Comparison of ENCODE assay signal across 13 cellular contexts in the genomic region with DNA sequence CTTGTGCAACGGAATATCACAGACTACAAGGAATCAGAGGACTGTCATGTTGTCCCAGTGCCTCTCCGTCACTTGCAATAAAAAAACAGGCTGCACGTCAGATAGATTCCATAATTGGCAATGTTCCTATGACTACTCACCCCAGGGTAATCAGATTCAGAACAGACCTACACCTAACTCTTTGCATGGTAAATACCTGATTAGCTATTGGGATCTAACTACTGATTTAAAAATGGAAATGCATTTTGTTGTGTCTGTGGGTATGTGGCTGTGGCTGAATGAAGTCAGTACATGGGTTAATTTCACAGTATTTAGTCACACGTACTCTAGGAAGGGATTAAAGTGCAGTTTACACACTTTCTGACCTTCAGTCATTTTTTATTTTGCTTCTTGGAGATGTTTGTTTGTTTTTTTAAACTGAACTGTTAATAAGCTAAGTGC.
DNase-seq lines count a peak whose midpoint lies in the region; ATAC-seq and TF ChIP-seq lines count a peak whose summit lies in the region.
"Had no signal": no experiment of that assay in that cellular context is flagged by ENCODE, and none has a peak within 500 bp of the region (broad histone marks: within the 10 kb centered on the region; RNA-seq: fewer than 3 reads in every experiment).

No MANE protein-coding gene starts in this region.

- H3K9ac ChIP-seq in SK-N-SH (no peak overlapping the region), liver (ENCODE audit: low read depth in 1 of 2, low read length in 2 of 2) (no peak overlapping the region)

- no peak overlapping the region for H2AFZ ChIP-seq in SK-N-SH (ENCODE audit: low read depth)

- H3K9me3 ChIP-seq in SK-N-SH (no peaks in the 10 kb centered on the region), liver (ENCODE audit: control insufficient read depth in 4 of 4, low read length in 3 of 4) (no peaks in the 10 kb centered on the region)
- no peaks in the 10 kb centered on the region for H3K9me3 ChIP-seq in naive thymus-derived CD4-positive, alpha-beta T cell (ENCODE audit: control insufficient read depth in 2 of 3, low read length in 3 of 3)

- DNase-seq in SK-N-SH = peak; percentile 23
- peak; percentile 6 for DNase-seq in astrocyte of the hippocampus (ENCODE audit: low read depth, low spot score)
- DNase-seq in NOMO-1 treated with dmso at 0.1 percent for 144 hours (lab: John Stamatoyannopoulos, UW; ENCODE audit: unreplicated experiment) = no peak
- no peak for DNase-seq in naive thymus-derived CD4-positive, alpha-beta T cell
- DNase-seq in DMS114 treated with DMSO at 0.1 percent for 48 hours (lab: John Stamatoyannopoulos, UW; ENCODE audit: unreplicated experiment) = no peak
- DNase-seq: ACHN; C1 segment of cervical spinal cord; CD4-positive, alpha-beta T cell; DMS53; IMR-90 had no signal

- H3K27me3 ChIP-seq in SK-N-SH (ENCODE audit: insufficient read depth) = no peaks in the 10 kb centered on the region
- H3K27me3 ChIP-seq in liver (ENCODE audit: control insufficient read depth in 4 of 4, insufficient read depth in 4 of 4, low read length in 3 of 4) = no peaks in the 10 kb centered on the region
- H3K27me3 ChIP-seq in naive thymus-derived CD4-positive, alpha-beta T cell (ENCODE audit: control insufficient read depth in 2 of 2, insufficient read depth in 2 of 2, low read length in 2 of 2) = no peaks in the 10 kb centered on the region

- H3K27ac ChIP-seq in SK-N-SH (ENCODE audit: low read depth in 2 of 2, low read length in 1 of 2) (peak overlapping the region in 1 of 2 experiments; percentile 94; a peak in 2 of 4 replicates), liver (ENCODE audit: low read depth in 1 of 2, low read length in 2 of 2) (peak overlapping the region in 1 of 2 donors; percentile 1)
- H3K27ac ChIP-seq in naive thymus-derived CD4-positive, alpha-beta T cell (ENCODE audit: low read depth, low read length) = no peak overlapping the region

- no peaks in the 10 kb centered on the region for H3K36me3 Mint-ChIP-seq in naive thymus-derived CD4-positive, alpha-beta T cell

- TF ChIP-seq RAD21 in SK-N-SH (IDR thresholded peaks at IDR 0.05; ENCODE audit: low read length) = no peak
- no peak for TF ChIP-seq RAD21 in liver (IDR thresholded peaks at IDR 0.05)

- no peak overlapping the region for H3K27ac Mint-ChIP-seq in naive thymus-derived CD4-positive, alpha-beta T cell
- H3K27ac Mint-ChIP-seq: CD4-positive, alpha-beta T cell had no signal

- peak in 1 of 2 experiments; percentile 60; a peak in 2 of 4 replicates for TF ChIP-seq EP300 in SK-N-SH (IDR thresholded peaks at IDR 0.05; ENCODE audit: borderline replicate concordance in 1 of 2, low read depth in 1 of 2, low read length in 1 of 2)

- H3K27me3 Mint-ChIP-seq in naive thymus-derived CD4-positive, alpha-beta T cell = no peaks in the 10 kb centered on the region
- H3K27me3 Mint-ChIP-seq: CD4-positive, alpha-beta T cell had no signal

- CTCF ChIA-PET in SK-N-SH (lab: Yijun Ruan, JAX) = interaction anchor here (0.9 to 1.9 kb wide), 3 partner anchors 43 to 95 kb away, joined by 3 to 12 read pairs (median 3); partner anchors contain the start of gene SCN3A
- CTCF ChIA-PET in naive thymus-derived CD4-positive, alpha-beta T cell (lab: Charles Lee) = no interaction called here

- POLR2A ChIA-PET in SK-N-SH (lab: Yijun Ruan, JAX) = no interaction called here
- POLR2A ChIA-PET in naive thymus-derived CD4-positive, alpha-beta T cell (lab: Charles Lee) = no interaction called here

- no peaks in the 10 kb centered on the region for H3K4me1 Mint-ChIP-seq in naive thymus-derived CD4-positive, alpha-beta T cell

- TF ChIP-seq CTCF in SK-N-SH (IDR thresholded peaks at IDR 0.05) (no peak), liver (IDR thresholded peaks at IDR 0.05; ENCODE audit: low read depth, low read length, missing input control) (no peak)

- no peaks in the 10 kb centered on the region for H3K36me3 ChIP-seq in SK-N-SH (replicated peaks in 1 of 2; ENCODE audit: control insufficient read depth in 1 of 2, insufficient read depth in 2 of 2, low read length in 1 of 2)
- no peaks in the 10 kb centered on the region for H3K36me3 ChIP-seq in liver (ENCODE audit: control insufficient read depth in 4 of 4, insufficient read depth in 3 of 4, low read depth in 1 of 4, low read length in 3 of 4)
- H3K36me3 ChIP-seq in naive thymus-derived CD4-positive, alpha-beta T cell (ENCODE audit: control insufficient read depth in 2 of 3, insufficient read depth in 3 of 3, low read length in 3 of 3) = no peaks in the 10 kb centered on the region

- no peak overlapping the region for H3K4me2 ChIP-seq in SK-N-SH

- no peaks in the 10 kb centered on the region for H3K9me2 ChIP-seq in SK-N-SH

- H3K4me3 ChIP-seq in SK-N-SH (ENCODE audit: low read depth in 2 of 2, low read length in 1 of 2) = no peak overlapping the region
- H3K4me3 ChIP-seq in liver (ENCODE audit: low read depth in 1 of 3, low read length in 3 of 3) = peak overlapping the region in 1 of 3 donors; percentile 28
- H3K4me3 ChIP-seq in naive thymus-derived CD4-positive, alpha-beta T cell (ENCODE audit: low read length) = no peak overlapping the region

- H3F3A ChIP-seq in SK-N-SH (replicated peaks; ENCODE audit: insufficient read depth) = peaks cover 19% of the 10 kb centered on the region

- H4K20me1 ChIP-seq in SK-N-SH (ENCODE audit: insufficient read depth) = no peaks in the 10 kb centered on the region

- ATAC-seq in SK-N-SH treated with all-trans-retinoic acid at 6 μM for 48 hours = no peak
- no peak for ATAC-seq in naive thymus-derived CD4-positive, alpha-beta T cell
- ATAC-seq: HCT116 had no signal

- peaks cover 0 to 2% (median 0%) of the 10 kb centered on the region in 11 donors for H3K9me3 Mint-ChIP-seq in naive thymus-derived CD4-positive, alpha-beta T cell
- H3K9me3 Mint-ChIP-seq: CD4-positive, alpha-beta T cell had no signal

- no peaks in the 10 kb centered on the region for H3K79me2 ChIP-seq in SK-N-SH (ENCODE audit: insufficient read depth)

- no peak overlapping the region for H3K4me3 Mint-ChIP-seq in naive thymus-derived CD4-positive, alpha-beta T cell
- H3K4me3 Mint-ChIP-seq: CD4-positive, alpha-beta T cell had no signal

- WGBS in SK-N-SH (ENCODE audit: low lambda C conversion rate) = 62% methylated on average over 3 of the region's 4 CpGs
- WGBS in liver = 21% methylated on average over 4 of the region's 4 CpGs

- intact Hi-C loops in naive thymus-derived CD4-positive, alpha-beta T cell (cut with micrococcal nuclease) = no loop called here

- H3K4me1 ChIP-seq in SK-N-SH (ENCODE audit: control insufficient read depth in 1 of 2, insufficient read depth in 2 of 2, low read depth in 1 of 2, low read length in 1 of 2) (peaks cover 10 to 29% of the 10 kb centered on the region in 2 experiments), liver (ENCODE audit: control insufficient read depth in 4 of 4, insufficient read depth in 4 of 4, low read length in 3 of 4) (peaks cover 2 to 12% (median 7%) of the 10 kb centered on the region in 4 donors)
- no peaks in the 10 kb centered on the region for H3K4me1 ChIP-seq in naive thymus-derived CD4-positive, alpha-beta T cell (ENCODE audit: control insufficient read depth in 2 of 2, insufficient read depth in 2 of 2, low read length in 2 of 2)

TF ChIP-seq in SK-N-SH, 30 proteins besides CTCF, POLR2A, EP300 and RAD21 (continues in another document):
- TF ChIP-seq FOXJ3 (CRISPR knock-in tag; IDR thresholded peaks at IDR 0.05) (no peak), GATA2 (CRISPR knock-in tag; IDR thresholded peaks at IDR 0.05) (peak; percentile 63), RCOR1 (IDR thresholded peaks at IDR 0.05; ENCODE audit: low read length) (peak; percentile 50; the same call in 1 of the 2 replicates), JUND (IDR thresholded peaks at IDR 0.05) (no peak), CHD2 (IDR thresholded peaks at IDR 0.05; ENCODE audit: low read length, partially characterized antibody) (peak; percentile 10), SIN3A (IDR thresholded peaks at IDR 0.05; ENCODE audit: borderline replicate concordance, low read depth, low read length) (no peak), POLR2AphosphoS5 (IDR thresholded peaks at IDR 0.05; ENCODE audit: low read depth, low read length) (no peak), FOXM1 (IDR thresholded peaks at IDR 0.05; ENCODE audit: low read depth) (no peak), YY1 (IDR thresholded peaks at IDR 0.05; ENCODE audit: low read depth) (no peak)

TF ChIP-seq in liver, 16 proteins besides CTCF, POLR2A, EP300 and RAD21 (continues in another document):
- TF ChIP-seq HNF4G (IDR thresholded peaks at IDR 0.05) (peak; percentile 22), ZBTB33 (IDR thresholded peaks at IDR 0.05) (no peak), TAF1 (conservative IDR thresholded peaks at IDR 0.05) (no peak), JUND (IDR thresholded peaks at IDR 0.05) (peak in 1 of 2 donors; percentile 16), GABPA (IDR thresholded peaks at IDR 0.05 in 1 of 2, conservative IDR thresholded peaks at IDR 0.05 in 1 of 2) (no peak), EGR1 (IDR thresholded peaks at IDR 0.05; ENCODE audit: low read depth in 2 of 2) (no peak), SP1 (IDR thresholded peaks at IDR 0.05) (peak; percentile 48), FOXA1 (IDR thresholded peaks at IDR 0.05) (no peak), FOXA2 (IDR thresholded peaks at IDR 0.05) (peak; percentile 4), HNF4A (conservative IDR thresholded peaks at IDR 0.05) (peak; percentile 74 to 76), NR2F2 (IDR thresholded peaks at IDR 0.05) (no peak)
- TF ChIP-seq, protein P1, sequence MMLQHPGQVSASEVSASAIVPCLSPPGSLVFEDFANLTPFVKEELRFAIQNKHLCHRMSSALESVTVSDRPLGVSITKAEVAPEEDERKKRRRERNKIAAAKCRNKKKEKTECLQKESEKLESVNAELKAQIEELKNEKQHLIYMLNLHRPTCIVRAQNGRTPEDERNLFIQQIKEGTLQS (IDR thresholded peaks at IDR 0.05) = no peak

Comparison
In these comparisons a context has a peak if more than half of its experiments do, and no peak if none do; other contexts are left out.
1. DNase-seq: peak in SK-N-SH (single experiment) and astrocyte of the hippocampus (single experiment); none in NOMO-1 treated with dmso at 0.1 percent for 144 hours (single experiment), naive thymus-derived CD4-positive, alpha-beta T cell (0 of 9) and DMS114 treated with DMSO at 0.1 percent for 48 hours (single experiment).